1 cellular context compared by ENCODE assay signal in genomic region chr9:137524597-137525317, GRCh38.
TF ChIP-seq lines count a peak whose summit lies in the region.

No MANE protein-coding gene starts in this region.

TF ChIP-seq in HepG2, 621 proteins besides CTCF, POLR2A, EP300 and RAD21:
- TF ChIP-seq ZNF629 (CRISPR knock-in tag; conservative IDR thresholded peaks at IDR 0.05), result no peak
- no peak for TF ChIP-seq ZNF713 (CRISPR knock-in tag; IDR thresholded peaks at IDR 0.05)
- TF ChIP-seq THAP8 (CRISPR knock-in tag; IDR thresholded peaks at IDR 0.05; ENCODE audit: borderline replicate concordance), result no peak
- no peak for TF ChIP-seq KMT2B (CRISPR knock-in tag; IDR thresholded peaks at IDR 0.05)
- TF ChIP-seq POGK (CRISPR knock-in tag; conservative IDR thresholded peaks at IDR 0.05), result no peak
- no peak for TF ChIP-seq JUND (CRISPR knock-in tag; IDR thresholded peaks at IDR 0.05)
- no peak for TF ChIP-seq PAXIP1 (CRISPR knock-in tag; conservative IDR thresholded peaks at IDR 0.05)
- no peak for TF ChIP-seq HINFP (CRISPR knock-in tag; IDR thresholded peaks at IDR 0.05; ENCODE audit: low read depth)
- no peak for TF ChIP-seq ZNF431 (CRISPR knock-in tag; IDR thresholded peaks at IDR 0.05; ENCODE audit: borderline replicate concordance, low read depth)
- no peak for TF ChIP-seq CENPT (CRISPR knock-in tag; IDR thresholded peaks at IDR 0.05; ENCODE audit: low read depth)
- no peak for TF ChIP-seq HMGA1 (CRISPR knock-in tag; conservative IDR thresholded peaks at IDR 0.05)
- no peak for TF ChIP-seq HOXA3 (CRISPR knock-in tag; IDR thresholded peaks at IDR 0.05)
- no peak for TF ChIP-seq CREBL2 (CRISPR knock-in tag; IDR thresholded peaks at IDR 0.05; ENCODE audit: borderline replicate concordance)
